In the genomic region with DNA sequence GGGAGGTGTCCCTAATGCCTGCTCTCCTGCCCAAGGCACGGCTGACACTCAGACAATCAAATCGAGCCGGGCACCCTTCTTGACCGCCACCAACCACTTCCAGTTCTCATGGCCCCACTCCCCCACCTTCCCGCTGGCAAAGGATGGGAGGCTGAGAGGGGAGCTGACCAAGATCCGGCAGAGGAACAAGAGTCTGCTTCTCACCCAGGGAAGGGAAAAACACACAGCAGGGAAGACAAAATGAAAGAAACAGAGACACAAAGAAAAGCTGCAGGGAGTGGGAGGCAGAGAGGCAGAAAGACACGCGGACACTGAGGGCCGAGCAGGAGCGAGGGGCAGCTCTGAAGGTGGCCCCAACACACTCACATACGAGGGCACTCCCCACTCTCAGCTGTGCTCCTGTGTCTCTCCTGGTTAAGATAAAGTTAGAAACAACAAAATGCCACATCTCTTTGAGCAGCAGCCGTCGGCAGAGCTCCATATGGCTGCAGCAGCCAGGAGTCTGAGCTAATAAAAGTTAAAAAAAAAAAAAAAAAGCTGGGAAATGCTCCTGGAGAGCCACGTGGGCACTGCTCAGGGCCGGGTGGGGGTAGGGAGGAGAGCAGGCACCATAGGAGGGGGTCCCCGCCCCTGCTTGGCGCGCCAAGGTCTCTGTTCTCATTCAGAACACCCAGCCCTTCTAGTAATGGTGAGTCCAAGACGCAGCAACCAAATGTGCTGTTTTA, we compare ENCODE assay signal across 14 cellular contexts. TPM values are rescaled to one million over a fixed set of nuclear protein-coding genes. Genes with fewer than 3 reads are reported as not detected.
DNase-seq lines count a peak whose midpoint lies in the region; ATAC-seq and TF ChIP-seq lines count a peak whose summit lies in the region.
"Had no signal": no experiment of that assay in that cellular context is flagged by ENCODE, and none has a peak within 500 bp of the region (broad histone marks: within the 10 kb centered on the region; RNA-seq: fewer than 3 reads in every experiment).

No MANE protein-coding gene starts in this region.

- no peak overlapping the region for H3K4me2 ChIP-seq in Karpas-422 (ENCODE audit: low read depth, low read length, poor library complexity, severe bottlenecking)
- H3K4me2 ChIP-seq: PC-9 had no signal

- peak overlapping the region; percentile 71 for H3K4me3 Mint-ChIP-seq in nephron progenitor cell
- H3K4me3 Mint-ChIP-seq: activated CD8-positive, alpha-beta memory T cell treated with anti-CD3 and anti-CD28 coated beads, Interleukin-2, amount 10 ng/mL, durations not matched to agents 7 days and 5 days had no signal

- H3K27ac ChIP-seq in duodenal mucosa (ENCODE audit: low read depth, low read length): no peak overlapping the region
- no peak overlapping the region for H3K27ac ChIP-seq in Karpas-422 (ENCODE audit: low read length)
- H3K27ac ChIP-seq: PC-9 had no signal

- DNase-seq in AG04449 (ENCODE audit: low read depth, low spot score): no peak
- peak; percentile 62 for DNase-seq in NCI-H1694 (lab: John Stamatoyannopoulos, UW)
- no peak for DNase-seq in nephron progenitor cell
- DNase-seq in Karpas-422: no peak
- DNase-seq in HUDEP-2 (lab: John Stamatoyannopoulos, UW; ENCODE audit: unreplicated experiment in 76 of 76): no peak
- no peak for DNase-seq in NCI-H774 (lab: John Stamatoyannopoulos, UW)
- DNase-seq: activated CD8-positive, alpha-beta memory T cell treated with anti-CD3 and anti-CD28 coated beads, Interleukin-2, amount 10 ng/mL, durations not matched to agents 7 days and 5 days; activated naive CD4-positive, alpha-beta T cell; NCI-H345; PC-9 had no signal

- H3K9ac ChIP-seq in duodenal mucosa (ENCODE audit: low read depth in 1 of 2, low read length in 2 of 2) (no peak overlapping the region), Karpas-422 (ENCODE audit: low read length) (no peak overlapping the region)

- H4K20me1 ChIP-seq in Karpas-422 (ENCODE audit: insufficient read depth, low read depth, low read length): no peaks in the 10 kb centered on the region

- no peak overlapping the region for H2AFZ ChIP-seq in Karpas-422 (ENCODE audit: low read length)
- H2AFZ ChIP-seq: PC-9 had no signal

- CTCF ChIA-PET in AG04449 (lab: Yijun Ruan, JAX): interaction anchor here (1.1 to 1.5 kb wide), 3 partner anchors 12 to 32 kb away, joined by 3 to 5 read pairs (median 3); no protein-coding TSS in a partner anchor

- no peaks in the 10 kb centered on the region for H3K9me2 ChIP-seq in Karpas-422 (replicated peaks; ENCODE audit: insufficient read depth, low read length)

- H3K4me1 ChIP-seq in duodenal mucosa (ENCODE audit: control insufficient read depth in 1 of 2, insufficient read depth in 2 of 2, low read length in 2 of 2) (peaks cover 53 to 69% of the 10 kb centered on the region in 2 donors), Karpas-422 (ENCODE audit: low read length) (peaks cover 22% of the 10 kb centered on the region)

- H3K9me3 ChIP-seq in duodenal mucosa (ENCODE audit: control insufficient read depth in 1 of 2, low read length in 2 of 2) (no peaks in the 10 kb centered on the region), Karpas-422 (ENCODE audit: low read length) (no peaks in the 10 kb centered on the region)

- H3K4me3 ChIP-seq in AG04449 (ENCODE audit: low read depth, low read length) (peak overlapping the region; percentile 20; the same call in 1 of the 2 replicates), duodenal mucosa (ENCODE audit: low read depth in 1 of 2, low read length in 2 of 2) (peak overlapping the region; percentile 10 to 32), Karpas-422 (ENCODE audit: low read length) (no peak overlapping the region)
- H3K4me3 ChIP-seq: lung, PC-9 had no signal

- H3K79me2 ChIP-seq in Karpas-422 (ENCODE audit: low read length): no peaks in the 10 kb centered on the region

- no peaks in the 10 kb centered on the region for H3K9me3 Mint-ChIP-seq in nephron progenitor cell

- no peaks in the 10 kb centered on the region for H3K36me3 Mint-ChIP-seq in nephron progenitor cell (ENCODE audit: low read depth)
- H3K36me3 Mint-ChIP-seq: activated CD8-positive, alpha-beta memory T cell treated with anti-CD3 and anti-CD28 coated beads, Interleukin-2, amount 10 ng/mL, durations not matched to agents 7 days and 5 days had no signal

- H3K36me3 ChIP-seq in duodenal mucosa (ENCODE audit: control insufficient read depth in 1 of 2, insufficient read depth in 2 of 2, low read length in 2 of 2) (peaks cover 5 to 19% of the 10 kb centered on the region in 2 donors), Karpas-422 (ENCODE audit: insufficient read depth, low read length) (no peaks in the 10 kb centered on the region)

- H3K27me3 ChIP-seq in duodenal mucosa (ENCODE audit: control insufficient read depth in 1 of 2, insufficient read depth in 2 of 2, low read length in 2 of 2) (no peaks in the 10 kb centered on the region), Karpas-422 (ENCODE audit: low read length) (no peaks in the 10 kb centered on the region)

- POLR2A ChIA-PET in AG04449 (lab: Yijun Ruan, JAX): interaction anchor here (0.6 to 0.8 kb wide), 2 partner anchors 104 to 766 kb away, joined by 3 read pairs; no protein-coding TSS in a partner anchor

- H3K4me1 Mint-ChIP-seq in nephron progenitor cell: peaks cover 56% of the 10 kb centered on the region
- H3K4me1 Mint-ChIP-seq: activated CD8-positive, alpha-beta memory T cell treated with anti-CD3 and anti-CD28 coated beads, Interleukin-2, amount 10 ng/mL, durations not matched to agents 7 days and 5 days had no signal

- no peak for ATAC-seq in HG02610 (IDR thresholded peaks at IDR 0.05; ENCODE audit: unreplicated experiment)
- ATAC-seq: activated CD8-positive, alpha-beta memory T cell treated with anti-CD3 and anti-CD28 coated beads, Interleukin-2, amount 10 ng/mL, durations not matched to agents 7 days and 5 days; HepG2 had no signal

- no peaks in the 10 kb centered on the region for H3K27me3 Mint-ChIP-seq in nephron progenitor cell (ENCODE audit: low read depth, poor library complexity)
- H3K27me3 Mint-ChIP-seq: activated CD8-positive, alpha-beta memory T cell treated with anti-CD3 and anti-CD28 coated beads, Interleukin-2, amount 10 ng/mL, durations not matched to agents 7 days and 5 days had no signal

- no peak for TF ChIP-seq CTCF in AG04449 (IDR thresholded peaks at IDR 0.05; ENCODE audit: insufficient read depth, low read length, missing control alignments)
- no peak for TF ChIP-seq CTCF in nephron progenitor cell (IDR thresholded peaks at IDR 0.05)

- peak overlapping the region; percentile 5 for H3K27ac Mint-ChIP-seq in nephron progenitor cell
- H3K27ac Mint-ChIP-seq: activated CD8-positive, alpha-beta memory T cell treated with anti-CD3 and anti-CD28 coated beads, Interleukin-2, amount 10 ng/mL, durations not matched to agents 7 days and 5 days had no signal

RNA-seq across cellular contexts. Expression of a gene that starts 7.4 kb away (rescaled TPM):
- 2.4 and 5.2 TPM in 2 replicates for total RNA-seq in Karpas-422 (2014; rRNA removed; shearing (Covaris generic); ENCODE audit: low replicate concordance)
- total RNA-seq: HepG2 had no signal
